In genomic region chr7:65503434-65504152, GRCh38 we compare ENCODE assay signal across 27 cellular contexts.
"Had no signal": no experiment of that assay in that cellular context is flagged by ENCODE, and none has a peak within 500 bp of the region (broad histone marks: within the 10 kb centered on the region; RNA-seq: fewer than 3 reads in every experiment).

No MANE protein-coding gene starts in this region.

- H3K9me3 ChIP-seq: gastroesophageal sphincter, pancreas, prostate gland, sigmoid colon, stomach, thyroid gland, upper lobe of left lung, vagina had no signal

- FAIRE-seq: small intestine had no signal

- H3K27ac ChIP-seq: gastroesophageal sphincter, pancreas, prostate gland, sigmoid colon, stomach, thyroid gland, upper lobe of left lung, vagina had no signal

- H3K27me3 ChIP-seq: pancreas, thyroid gland, upper lobe of left lung, vagina had no signal

- H3K4me3 ChIP-seq: gastroesophageal sphincter, pancreas, prostate gland, sigmoid colon, stomach, thyroid gland, upper lobe of left lung, vagina had no signal

- H3K4me1 ChIP-seq: pancreas, prostate gland, thyroid gland, upper lobe of left lung, vagina had no signal

- H3K36me3 ChIP-seq: gastroesophageal sphincter, pancreas, prostate gland, sigmoid colon, stomach, thyroid gland, upper lobe of left lung, vagina had no signal

- ATAC-seq: activated CD4-positive, alpha-beta T cell treated with anti-CD3 and anti-CD28 coated beads for 36 hours; activated CD8-positive, alpha-beta memory T cell treated with anti-CD3 and anti-CD28 coated beads, Interleukin-2, amount 10 ng/mL, durations not matched to agents 7 days and 5 days; activated CD8-positive, alpha-beta T cell treated with anti-CD3 and anti-CD28 coated beads, Interleukin-2, amount 10 ng/mL, durations not matched to agents 7 days and 5 days; activated naive CD8-positive, alpha-beta T cell treated with anti-CD3 and anti-CD28 coated beads, Interleukin-2, amount 50 U/mL, for 24 hours; effector memory CD8-positive, alpha-beta T cell; gastroesophageal sphincter; left colon; naive thymus-derived CD8-positive, alpha-beta T cell; pancreas; stimulated activated effector memory CD8-positive, alpha-beta T cell treated with anti-CD3 and anti-CD28 coated beads, Interleukin-12 subunit alpha, Interleukin-12 subunit beta, amount 100 ng/mL, for 72 hours had no signal

- DNase-seq: activated CD4-positive, alpha-beta T cell treated with anti-CD3 and anti-CD28 coated beads for 36 hours; activated CD4-positive, CD25-positive, alpha-beta regulatory T cell; activated CD8-positive, alpha-beta memory T cell treated with anti-CD3 and anti-CD28 coated beads, Interleukin-2, amount 10 ng/mL, durations not matched to agents 7 days and 5 days; activated CD8-positive, alpha-beta T cell treated with anti-CD3 and anti-CD28 coated beads, Interleukin-2, amount 10 ng/mL, durations not matched to agents 7 days and 5 days; activated naive CD8-positive, alpha-beta T cell treated with anti-CD3 and anti-CD28 coated beads, Interleukin-2, amount 50 U/mL, for 24 hours; activated T-cell treated with anti-CD3 and anti-CD28 coated beads, Interleukin-2, amount 50 U/mL, for 48 hours; amygdala; caudate nucleus; cortex of kidney; effector memory CD8-positive, alpha-beta T cell; hippocampal formation; kidney; left colon; midbrain; naive thymus-derived CD8-positive, alpha-beta T cell; nucleus accumbens; pancreas; sigmoid colon; small intestine; stimulated activated CD4-positive, alpha-beta T cell treated with anti-CD3 and anti-CD28 coated beads, Interleukin-4, amount 100 ng/mL, for 24 hours; stomach; thyroid gland; upper lobe of left lung had no signal
